In genomic region chr4:46886711-46887110, GRCh38 we compare ENCODE assay signal across 11 cellular contexts. TPM values are rescaled to one million over a fixed set of nuclear protein-coding genes. Genes with fewer than 3 reads are reported as not detected.
DNase-seq lines count a peak whose midpoint lies in the region; ATAC-seq and TF ChIP-seq lines count a peak whose summit lies in the region.
"Had no signal": no experiment of that assay in that cellular context is flagged by ENCODE, and none has a peak within 500 bp of the region (broad histone marks: within the 10 kb centered on the region; RNA-seq: fewer than 3 reads in every experiment).

No MANE protein-coding gene starts in this region.

- TF ChIP-seq CTCF in GM13977 (IDR thresholded peaks at IDR 0.05; ENCODE audit: extremely low read depth, insufficient read depth, missing control alignments) (peak; percentile 10), choroid plexus epithelial cell (conservative IDR thresholded peaks at IDR 0.05; ENCODE audit: low read depth, low read length) (peak; percentile 60), progenitor cell of endocrine pancreas (IDR thresholded peaks at IDR 0.05; ENCODE audit: unreplicated experiment) (peak; percentile 58)

- ATAC-seq in HG03108 (IDR thresholded peaks at IDR 0.05; ENCODE audit: unreplicated experiment), result no peak
- no peak for ATAC-seq in GM21526 (IDR thresholded peaks at IDR 0.05; ENCODE audit: low FRiP score, unreplicated experiment)

- POLR2A ChIA-PET in CD4-positive, alpha-beta memory T cell (lab: Charles Lee; ENCODE audit: partially characterized antibody), result no interaction called here
- POLR2A ChIA-PET in activated CD4-positive, alpha-beta T cell treated with anti-CD3 and anti-CD28 coated beads, Interleukin-2, amount 10 ng/mL, durations not matched to agents 7 days and 5 days (lab: Charles Lee), result no interaction called here

- H3K27ac ChIP-seq in CD4-positive, alpha-beta memory T cell (ENCODE audit: low read depth, low read length), result no peak overlapping the region

- no peak overlapping the region for H3K27ac Mint-ChIP-seq in progenitor cell of endocrine pancreas
- H3K27ac Mint-ChIP-seq in CD4-positive, alpha-beta memory T cell, result no peak overlapping the region
- H3K27ac Mint-ChIP-seq in activated CD4-positive, alpha-beta T cell treated with anti-CD3 and anti-CD28 coated beads, Interleukin-2, amount 10 ng/mL, durations not matched to agents 7 days and 5 days, result no peak overlapping the region
- H3K27ac Mint-ChIP-seq: activated B cell treated with CpG ODN at 0.5 μM for 24 hours, immature natural killer cell had no signal

- intact Hi-C loops in CD4-positive, alpha-beta memory T cell (cut with micrococcal nuclease), result no loop called here

- peaks cover 4% of the 10 kb centered on the region for H3K27me3 Mint-ChIP-seq in progenitor cell of endocrine pancreas
- peaks cover 0 to 3% of the 10 kb centered on the region in 2 donors for H3K27me3 Mint-ChIP-seq in CD4-positive, alpha-beta memory T cell
- H3K27me3 Mint-ChIP-seq in activated CD4-positive, alpha-beta T cell treated with anti-CD3 and anti-CD28 coated beads, Interleukin-2, amount 10 ng/mL, durations not matched to agents 7 days and 5 days, result no peaks in the 10 kb centered on the region
- H3K27me3 Mint-ChIP-seq: activated B cell treated with CpG ODN at 0.5 μM for 24 hours had no signal

- H3K9me3 Mint-ChIP-seq in progenitor cell of endocrine pancreas (ENCODE audit: low read depth), result peaks cover 7% of the 10 kb centered on the region
- peaks cover 0 to 3% (median 0%) of the 10 kb centered on the region in 8 donors for H3K9me3 Mint-ChIP-seq in CD4-positive, alpha-beta memory T cell
- no peaks in the 10 kb centered on the region for H3K9me3 Mint-ChIP-seq in activated CD4-positive, alpha-beta T cell treated with anti-CD3 and anti-CD28 coated beads, Interleukin-2, amount 10 ng/mL, durations not matched to agents 7 days and 5 days
- H3K9me3 Mint-ChIP-seq: activated B cell treated with CpG ODN at 0.5 μM for 24 hours, immature natural killer cell had no signal

- DNase-seq in GM13977 (ENCODE audit: low spot score), result no peak
- peak; percentile 2 for DNase-seq in NCI-H226
- DNase-seq in choroid plexus epithelial cell (ENCODE audit: low read depth), result peak; percentile 70
- no peak for DNase-seq in progenitor cell of endocrine pancreas (ENCODE audit: low spot score, unreplicated experiment)
- no peak for DNase-seq in CD4-positive, alpha-beta memory T cell
- DNase-seq in activated CD4-positive, alpha-beta T cell treated with anti-CD3 and anti-CD28 coated beads, Interleukin-2, amount 10 ng/mL, durations not matched to agents 7 days and 5 days, result no peak
- DNase-seq: activated B cell treated with CpG ODN at 0.5 μM for 24 hours, immature natural killer cell, NCI-H1930 had no signal

- no peaks in the 10 kb centered on the region for H3K27me3 ChIP-seq in CD4-positive, alpha-beta memory T cell (ENCODE audit: insufficient read depth, low read length)

- H3K4me3 ChIP-seq in choroid plexus epithelial cell (ENCODE audit: low read depth, low read length), result no peak overlapping the region
- no peak overlapping the region for H3K4me3 ChIP-seq in CD4-positive, alpha-beta memory T cell (ENCODE audit: low read length in 2 of 2)

- H3K4me3 Mint-ChIP-seq in progenitor cell of endocrine pancreas (ENCODE audit: low read depth), result no peak overlapping the region
- no peak overlapping the region for H3K4me3 Mint-ChIP-seq in CD4-positive, alpha-beta memory T cell
- no peak overlapping the region for H3K4me3 Mint-ChIP-seq in activated CD4-positive, alpha-beta T cell treated with anti-CD3 and anti-CD28 coated beads, Interleukin-2, amount 10 ng/mL, durations not matched to agents 7 days and 5 days
- H3K4me3 Mint-ChIP-seq: activated B cell treated with CpG ODN at 0.5 μM for 24 hours, immature natural killer cell had no signal

- H3K36me3 ChIP-seq in CD4-positive, alpha-beta memory T cell (ENCODE audit: insufficient read depth, low read length), result no peaks in the 10 kb centered on the region

- peaks cover 26% of the 10 kb centered on the region for H3K4me1 Mint-ChIP-seq in progenitor cell of endocrine pancreas (ENCODE audit: low read depth)
- H3K4me1 Mint-ChIP-seq in CD4-positive, alpha-beta memory T cell, result no peaks in the 10 kb centered on the region
- no peaks in the 10 kb centered on the region for H3K4me1 Mint-ChIP-seq in activated CD4-positive, alpha-beta T cell treated with anti-CD3 and anti-CD28 coated beads, Interleukin-2, amount 10 ng/mL, durations not matched to agents 7 days and 5 days
- H3K4me1 Mint-ChIP-seq: activated B cell treated with CpG ODN at 0.5 μM for 24 hours, immature natural killer cell had no signal

- H3K4me1 ChIP-seq in CD4-positive, alpha-beta memory T cell (ENCODE audit: insufficient read depth, low read length), result no peaks in the 10 kb centered on the region

- H3K36me3 Mint-ChIP-seq in progenitor cell of endocrine pancreas (ENCODE audit: insufficient read depth), result no peaks in the 10 kb centered on the region
- no peaks in the 10 kb centered on the region for H3K36me3 Mint-ChIP-seq in CD4-positive, alpha-beta memory T cell
- no peaks in the 10 kb centered on the region for H3K36me3 Mint-ChIP-seq in activated CD4-positive, alpha-beta T cell treated with anti-CD3 and anti-CD28 coated beads, Interleukin-2, amount 10 ng/mL, durations not matched to agents 7 days and 5 days (ENCODE audit: low read depth)
- H3K36me3 Mint-ChIP-seq: immature natural killer cell had no signal

- H3K9me3 ChIP-seq in CD4-positive, alpha-beta memory T cell (ENCODE audit: control insufficient read depth in 1 of 2, low read length in 2 of 2), result no peaks in the 10 kb centered on the region

- in situ Hi-C loops in GM13977 (cut with MboI; ENCODE audit: low pct_unique_long_range_greater_than_20kb, low sequenced_read_pairs, unreplicated experiment), result no loop called here

- CTCF ChIA-PET in CD4-positive, alpha-beta memory T cell (lab: Charles Lee; ENCODE audit: partially characterized antibody), result no interaction called here
- CTCF ChIA-PET in activated CD4-positive, alpha-beta T cell treated with anti-CD3 and anti-CD28 coated beads, Interleukin-2, amount 10 ng/mL, durations not matched to agents 7 days and 5 days (lab: Charles Lee), result no interaction called here

RNA-seq across cellular contexts. Expression of gene COX7B2, which starts 22.3 kb away (rescaled TPM):
- not detected in 2 replicates for total RNA-seq in progenitor cell of endocrine pancreas
- total RNA-seq in CD4-positive, alpha-beta memory T cell, result not detected
- not detected for polyA plus RNA-seq in CD4-positive, alpha-beta memory T cell
- total RNA-seq in activated CD4-positive, alpha-beta T cell treated with anti-CD3 and anti-CD28 coated beads, Interleukin-2, amount 10 ng/mL, durations not matched to agents 7 days and 5 days, result not detected
- total RNA-seq: activated B cell treated with CpG ODN at 0.5 μM for 24 hours had no signal
- polyA plus RNA-seq: immature natural killer cell had no signal

Comparison
In these comparisons a context has a peak if more than half of its experiments do, and no peak if none do; other contexts are left out.
1. DNase-seq: peak in NCI-H226 (single experiment) and choroid plexus epithelial cell (single experiment); none in GM13977 (single experiment), progenitor cell of endocrine pancreas (single experiment), CD4-positive, alpha-beta memory T cell (0 of 5) and activated CD4-positive, alpha-beta T cell treated with anti-CD3 and anti-CD28 coated beads, Interleukin-2, amount 10 ng/mL, durations not matched to agents 7 days and 5 days (single experiment).
2. CTCF ChIP-seq: peak in every context shown above with its lines; median percentile 60 in choroid plexus epithelial cell; 58 in progenitor cell of endocrine pancreas; 10 in GM13977.